ENCODE assay signal across 1 cellular context in the genomic region with DNA sequence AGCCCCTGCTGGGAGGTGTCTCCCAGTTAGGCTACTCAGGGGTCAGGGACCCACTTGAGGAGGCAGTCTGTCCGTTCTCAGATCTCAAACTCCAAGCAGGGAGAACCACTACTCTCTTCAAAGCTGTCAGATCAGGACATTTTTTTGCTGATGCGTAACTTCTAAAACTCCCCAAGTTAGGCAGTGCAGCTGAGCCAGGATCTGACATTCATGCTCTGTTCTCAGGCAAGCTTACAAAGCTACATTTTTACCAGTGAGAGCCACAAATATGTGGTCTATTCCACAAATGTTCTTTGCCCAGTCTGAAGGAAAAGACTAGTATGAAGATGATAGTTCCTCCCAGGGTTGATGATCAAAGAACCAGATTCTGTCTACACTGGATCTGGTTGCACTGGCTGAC.
TF ChIP-seq lines count a peak whose summit lies in the region.

No MANE protein-coding gene starts in this region.

TF ChIP-seq in K562, 482 proteins besides CTCF, POLR2A, EP300 and RAD21 (continued from another document):
- no peak for TF ChIP-seq CHD1 (IDR thresholded peaks at IDR 0.05; ENCODE audit: low read length)
- TF ChIP-seq PCBP2 (IDR thresholded peaks at IDR 0.05; ENCODE audit: low read depth, low read length, poor library complexity, severe bottlenecking), result no peak
- TF ChIP-seq MAFG (tag; conservative IDR thresholded peaks at IDR 0.05), result peak; percentile 61
- TF ChIP-seq, protein P1, sequence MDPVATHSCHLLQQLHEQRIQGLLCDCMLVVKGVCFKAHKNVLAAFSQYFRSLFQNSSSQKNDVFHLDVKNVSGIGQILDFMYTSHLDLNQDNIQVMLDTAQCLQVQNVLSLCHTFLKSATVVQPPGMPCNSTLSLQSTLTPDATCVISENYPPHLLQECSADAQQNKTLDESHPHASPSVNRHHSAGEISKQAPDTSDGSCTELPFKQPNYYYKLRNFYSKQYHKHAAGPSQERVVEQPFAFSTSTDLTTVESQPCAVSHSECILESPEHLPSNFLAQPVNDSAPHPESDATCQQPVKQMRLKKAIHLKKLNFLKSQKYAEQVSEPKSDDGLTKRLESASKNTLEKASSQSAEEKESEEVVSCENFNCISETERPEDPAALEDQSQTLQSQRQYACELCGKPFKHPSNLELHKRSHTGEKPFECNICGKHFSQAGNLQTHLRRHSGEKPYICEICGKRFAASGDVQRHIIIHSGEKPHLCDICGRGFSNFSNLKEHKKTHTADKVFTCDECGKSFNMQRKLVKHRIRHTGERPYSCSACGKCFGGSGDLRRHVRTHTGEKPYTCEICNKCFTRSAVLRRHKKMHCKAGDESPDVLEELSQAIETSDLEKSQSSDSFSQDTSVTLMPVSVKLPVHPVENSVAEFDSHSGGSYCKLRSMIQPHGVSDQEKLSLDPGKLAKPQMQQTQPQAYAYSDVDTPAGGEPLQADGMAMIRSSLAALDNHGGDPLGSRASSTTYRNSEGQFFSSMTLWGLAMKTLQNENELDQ (CRISPR knock-in tag; IDR thresholded peaks at IDR 0.05; ENCODE audit: borderline replicate concordance), result no peak
- peak; percentile 35; the same call in 1 of the 2 replicates for TF ChIP-seq MAFK (IDR thresholded peaks at IDR 0.05; ENCODE audit: low read length)
- TF ChIP-seq TARDBP (IDR thresholded peaks at IDR 0.05), result no peak
- TF ChIP-seq ETS2 (tag; IDR thresholded peaks at IDR 0.05; ENCODE audit: borderline replicate concordance, poor library complexity, severe bottlenecking), result no peak
- no peak for TF ChIP-seq NFIC (IDR thresholded peaks at IDR 0.05)
- no peak for TF ChIP-seq CCAR2 (IDR thresholded peaks at IDR 0.05; ENCODE audit: low read depth, low read length)
- peak; percentile 88 for TF ChIP-seq ZNF316 (IDR thresholded peaks at IDR 0.05)
- TF ChIP-seq, protein P2, sequence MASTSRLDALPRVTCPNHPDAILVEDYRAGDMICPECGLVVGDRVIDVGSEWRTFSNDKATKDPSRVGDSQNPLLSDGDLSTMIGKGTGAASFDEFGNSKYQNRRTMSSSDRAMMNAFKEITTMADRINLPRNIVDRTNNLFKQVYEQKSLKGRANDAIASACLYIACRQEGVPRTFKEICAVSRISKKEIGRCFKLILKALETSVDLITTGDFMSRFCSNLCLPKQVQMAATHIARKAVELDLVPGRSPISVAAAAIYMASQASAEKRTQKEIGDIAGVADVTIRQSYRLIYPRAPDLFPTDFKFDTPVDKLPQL (IDR thresholded peaks at IDR 0.05; ENCODE audit: extremely low read depth, insufficient read length), result no peak
- TF ChIP-seq LEF1 (IDR thresholded peaks at IDR 0.05), result no peak
- TF ChIP-seq C11orf30 (IDR thresholded peaks at IDR 0.05; ENCODE audit: low read depth), result peak; percentile 85
- TF ChIP-seq, protein P3, sequence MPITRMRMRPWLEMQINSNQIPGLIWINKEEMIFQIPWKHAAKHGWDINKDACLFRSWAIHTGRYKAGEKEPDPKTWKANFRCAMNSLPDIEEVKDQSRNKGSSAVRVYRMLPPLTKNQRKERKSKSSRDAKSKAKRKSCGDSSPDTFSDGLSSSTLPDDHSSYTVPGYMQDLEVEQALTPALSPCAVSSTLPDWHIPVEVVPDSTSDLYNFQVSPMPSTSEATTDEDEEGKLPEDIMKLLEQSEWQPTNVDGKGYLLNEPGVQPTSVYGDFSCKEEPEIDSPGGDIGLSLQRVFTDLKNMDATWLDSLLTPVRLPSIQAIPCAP (CRISPR knock-in tag; IDR thresholded peaks at IDR 0.05; ENCODE audit: borderline replicate concordance), result no peak
- TF ChIP-seq, protein P4, sequence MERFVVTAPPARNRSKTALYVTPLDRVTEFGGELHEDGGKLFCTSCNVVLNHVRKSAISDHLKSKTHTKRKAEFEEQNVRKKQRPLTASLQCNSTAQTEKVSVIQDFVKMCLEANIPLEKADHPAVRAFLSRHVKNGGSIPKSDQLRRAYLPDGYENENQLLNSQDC (CRISPR knock-in tag; IDR thresholded peaks at IDR 0.05), result no peak
- no peak for TF ChIP-seq MCM3 (IDR thresholded peaks at IDR 0.05)
TF ChIP-seq in K562: peak in this region for 5.
